In genomic region chr11:45895553-45896259, GRCh38 we compare ENCODE assay signal across 27 cellular contexts. TPM values are rescaled to one million over a fixed set of nuclear protein-coding genes. Genes with fewer than 3 reads are reported as not detected.
DNase-seq lines count a peak whose midpoint lies in the region; FAIRE-seq and TF ChIP-seq lines count a peak whose summit lies in the region.
"Had no signal": no experiment of that assay in that cellular context is flagged by ENCODE, and none has a peak within 500 bp of the region (broad histone marks: within the 10 kb centered on the region; RNA-seq: fewer than 3 reads in every experiment).

No MANE protein-coding gene starts in this region.

- no peak overlapping the region; the same call in 1 of the 2 replicates for H3K18ac ChIP-seq in H1 (ENCODE audit: extremely low read depth, low read length)
- peak overlapping the region; percentile 69 for H3K18ac ChIP-seq in neuronal stem cell (ENCODE audit: low read length)

- H3K4me3 ChIP-seq in HUES48 (ENCODE audit: low read depth, low read length) (no peak overlapping the region), H1 (ENCODE audit: extremely low read depth in 1 of 4, insufficient read depth in 2 of 4, low read depth in 3 of 4, low read length in 4 of 4) (no peak overlapping the region), neuronal stem cell (ENCODE audit: low read length in 2 of 2) (no peak overlapping the region)
- H3K4me3 ChIP-seq: BLaER1 treated with 17β-estradiol and CSF1 and Interleukin-3, amounts not matched to agents 10 nM and 100 nM; colonic mucosa; K562; Peyer's patch had no signal

- no peak overlapping the region for H3K23ac ChIP-seq in H1 (ENCODE audit: insufficient read length)
- peak overlapping the region; percentile 81 for H3K23ac ChIP-seq in neuronal stem cell (ENCODE audit: low read depth, low read length, poor library complexity)

- WGBS in H1 (ENCODE audit: extremely low coverage in 1 of 2, insufficient coverage in 1 of 2, insufficient read length in 1 of 2, insufficient replicate concordance in 2 of 2, low coverage in 1 of 2, low lambda C conversion rate in 2 of 2, missing lambda C conversion rate in 1 of 2), 2 experiments: 88% methylated on average over 4 of the region's 8 CpGs; no CpG with 5 or more reads in 1 of the 2 experiments
- no CpG with 5 or more reads among the region's 8 CpGs for WGBS in neuronal stem cell (ENCODE audit: extremely low coverage in 2 of 2, insufficient read length in 2 of 2, insufficient replicate concordance in 1 of 2), 2 donors

- H2BK12ac ChIP-seq in H1 (ENCODE audit: low read depth, low read length) (no peak overlapping the region), neuronal stem cell (ENCODE audit: low read length) (peak overlapping the region; percentile 81)

- TF ChIP-seq EP300 in H1 (IDR thresholded peaks at IDR 0.05; ENCODE audit: borderline replicate concordance in 1 of 2, low read depth in 2 of 2, low read length in 2 of 2): no peak

- no peak for TF ChIP-seq RAD21 in H1 (IDR thresholded peaks at IDR 0.05 in 1 of 2, conservative IDR thresholded peaks at IDR 0.05 in 1 of 2; ENCODE audit: low read depth in 2 of 2, low read length in 2 of 2)

- no peaks in the 10 kb centered on the region for H3K9me3 Mint-ChIP-seq in activated CD4-positive, alpha-beta T cell treated with anti-CD3 and anti-CD28 coated beads, Interleukin-2, amount 10 ng/mL, durations not matched to agents 24 days and 14 days
- H3K9me3 Mint-ChIP-seq: activated B cell treated with CpG ODN at 0.5 μM for 24 hours; effector memory CD8-positive, alpha-beta T cell had no signal

- TF ChIP-seq CTCF in H1 (IDR thresholded peaks at IDR 0.05; ENCODE audit: control extremely low read depth in 1 of 3, insufficient read depth in 1 of 3, low read depth in 1 of 3, low read length in 3 of 3): no peak

- H3K27ac Mint-ChIP-seq in activated CD4-positive, alpha-beta T cell treated with anti-CD3 and anti-CD28 coated beads, Interleukin-2, amount 10 ng/mL, durations not matched to agents 24 days and 14 days: no peak overlapping the region
- H3K27ac Mint-ChIP-seq: activated B cell treated with CpG ODN at 0.5 μM for 24 hours; activated naive CD8-positive, alpha-beta T cell; effector memory CD8-positive, alpha-beta T cell had no signal

- peaks cover 6% of the 10 kb centered on the region for H3K23me2 ChIP-seq in H1 (ENCODE audit: low read depth, low read length)

- H2BK15ac ChIP-seq in H1 (ENCODE audit: low read length) (peak overlapping the region; percentile 72; the same call in 1 of the 2 replicates), neuronal stem cell (ENCODE audit: low read length) (peak overlapping the region; percentile 19)

- H2BK20ac ChIP-seq in H1 (ENCODE audit: low read length): 0 out of 2 replicates have a peak overlapping the region, but pooled peaks have one; percentile 72

- H2AFZ ChIP-seq in H1 (ENCODE audit: low read length): no peak overlapping the region
- peak overlapping the region; percentile 79 for H2AFZ ChIP-seq in neuronal stem cell (ENCODE audit: low read length)

- no peak overlapping the region for H2BK120ac ChIP-seq in H1 (replicated peaks; ENCODE audit: low read depth, low read length)
- no peak overlapping the region for H2BK120ac ChIP-seq in neuronal stem cell (ENCODE audit: low read depth, low read length)

- H3K27me3 ChIP-seq in HUES48 (ENCODE audit: control insufficient read depth, insufficient read depth, low read length): peaks cover 3% of the 10 kb centered on the region
- peaks cover 0 to 2% (median 1%) of the 10 kb centered on the region in 4 experiments; a peak in 1 of 7 replicates for H3K27me3 ChIP-seq in H1 (replicated peaks in 1 of 4; ENCODE audit: control insufficient read depth in 3 of 4, extremely low read depth in 1 of 4, insufficient read depth in 3 of 4, low read length in 3 of 4)
- peaks cover 0 to 30% (median 5%) of the 10 kb centered on the region in 3 experiments for H3K27me3 ChIP-seq in neuronal stem cell (ENCODE audit: control insufficient read depth in 3 of 3, insufficient read depth in 3 of 3, low read depth in 1 of 3, low read length in 3 of 3)
- H3K27me3 ChIP-seq: Peyer's patch had no signal

- no peak for FAIRE-seq in H1 (lab: Jason Lieb, UNC)
- FAIRE-seq: bronchial epithelial cell, HTR-8/SVneo, islet of Langerhans, K562 had no signal

- peaks cover 34% of the 10 kb centered on the region for H3K4me1 ChIP-seq in HUES48 (ENCODE audit: control insufficient read depth, insufficient read depth, low read length)
- peaks cover 0 to 25% (median 20%) of the 10 kb centered on the region in 4 experiments; a peak in 6 of 7 replicates for H3K4me1 ChIP-seq in H1 (replicated peaks in 1 of 4; ENCODE audit: control insufficient read depth in 3 of 4, insufficient read depth in 4 of 4, low read length in 3 of 4)
- peaks cover 24 to 35% of the 10 kb centered on the region in 2 donors for H3K4me1 ChIP-seq in neuronal stem cell (ENCODE audit: control insufficient read depth in 2 of 2, insufficient read depth in 1 of 2, low read depth in 1 of 2, low read length in 2 of 2)

- H3K14ac ChIP-seq in H1 (ENCODE audit: insufficient read length) (no peak overlapping the region), neuronal stem cell (ENCODE audit: low read length) (no peak overlapping the region)

- peak; percentile 38 for DNase-seq in COLO668 (lab: John Stamatoyannopoulos, UW; ENCODE audit: unreplicated experiment)
- no peak for DNase-seq in H1 (ENCODE audit: low read depth in 1 of 2, low spot score in 2 of 2)
- DNase-seq in neuronal stem cell (ENCODE audit: low spot score): no peak
- DNase-seq in NCI-H2029 (lab: John Stamatoyannopoulos, UW): no peak
- no peak for DNase-seq in activated CD4-positive, alpha-beta T cell treated with anti-CD3 and anti-CD28 coated beads, Interleukin-2, amount 10 ng/mL, durations not matched to agents 24 days and 14 days
- DNase-seq in ecto neural progenitor cell (ENCODE audit: low spot score): no peak
- DNase-seq: activated B cell treated with CpG ODN at 0.5 μM for 24 hours; activated CD4-positive, alpha-beta T cell treated with anti-CD3 and anti-CD28 coated beads, Interleukin-2, amount 50 U/mL, for 1 hour; activated effector memory CD4-positive, alpha-beta T cell treated with anti-CD3 and anti-CD28 coated beads, Interleukin-2, amount 50 U/mL, for 16 hours; activated T-cell treated with anti-CD3 and anti-CD28 coated beads, Interleukin-2, amount 50 U/mL, for 1 hour; colonic mucosa; DND-41; effector memory CD8-positive, alpha-beta T cell; GF-D8; left ventricle myocardium superior; Peyer's patch; stimulated activated CD4-positive, alpha-beta T cell treated with anti-CD3 and anti-CD28 coated beads, Interleukin-15, amount 100 ng/mL, for 24 hours; stimulated activated CD4-positive, alpha-beta T cell treated with anti-CD3 and anti-CD28 coated beads, Interleukin-4, amount 100 ng/mL, for 4 hours; trophoblast cell had no signal

- peaks cover 2% of the 10 kb centered on the region for H3K4me1 Mint-ChIP-seq in activated CD4-positive, alpha-beta T cell treated with anti-CD3 and anti-CD28 coated beads, Interleukin-2, amount 10 ng/mL, durations not matched to agents 24 days and 14 days

- peak overlapping the region; percentile 42 to 67; a peak in 2 of 4 replicates for H3K4me2 ChIP-seq in H1 (ENCODE audit: insufficient read depth in 1 of 2, low read depth in 2 of 2, low read length in 2 of 2)
- H3K4me2 ChIP-seq in neuronal stem cell (ENCODE audit: insufficient read depth, low read length, poor library complexity, severe bottlenecking): no peak overlapping the region
- H3K4me2 ChIP-seq: BLaER1 treated with 17β-estradiol and CSF1 and Interleukin-3, amounts not matched to agents 10 nM and 100 nM had no signal

- H3K36me3 ChIP-seq in HUES48 (ENCODE audit: control insufficient read depth, insufficient read depth, low read length): no peaks in the 10 kb centered on the region
- no peaks in the 10 kb centered on the region for H3K36me3 ChIP-seq in H1 (ENCODE audit: control insufficient read depth in 2 of 4, insufficient read depth in 4 of 4, low read length in 3 of 4)
- H3K36me3 ChIP-seq in neuronal stem cell (replicated peaks in 1 of 2; ENCODE audit: control insufficient read depth in 2 of 2, insufficient read depth in 2 of 2, low read length in 2 of 2): no peaks in the 10 kb centered on the region
- H3K36me3 ChIP-seq: BLaER1 treated with 17β-estradiol and CSF1 and Interleukin-3, amounts not matched to agents 10 nM and 100 nM; colonic mucosa; Peyer's patch had no signal

- no peak overlapping the region for H3K56ac ChIP-seq in H1 (replicated peaks; ENCODE audit: insufficient read length, low read depth, low read length)

- TF ChIP-seq POLR2A in H1 (IDR thresholded peaks at IDR 0.05; ENCODE audit: control extremely low read depth in 1 of 2, low read depth in 2 of 2, low read length in 2 of 2): no peak

- no peak overlapping the region for H3K4me3 Mint-ChIP-seq in activated CD4-positive, alpha-beta T cell treated with anti-CD3 and anti-CD28 coated beads, Interleukin-2, amount 10 ng/mL, durations not matched to agents 24 days and 14 days
- H3K4me3 Mint-ChIP-seq: activated B cell treated with CpG ODN at 0.5 μM for 24 hours; activated naive CD8-positive, alpha-beta T cell; effector memory CD8-positive, alpha-beta T cell had no signal

- POLR2A ChIA-PET in H1 (lab: Charles Lee; ENCODE audit: partially characterized antibody): interaction anchor here (1.1 to 3.8 kb wide), 8 partner anchors 9 to 49 kb away, joined by 3 to 21 read pairs (median 4); partner anchors contain the start of genes CRY2, LARGE2 and PEX16

- peak overlapping the region; percentile 23 for H4K5ac ChIP-seq in H1 (ENCODE audit: insufficient read length, low read depth, low read length)

- peak overlapping the region; percentile 50 for H3K27ac ChIP-seq in HUES48 (ENCODE audit: low read depth, low read length)
- H3K27ac ChIP-seq in H1 (ENCODE audit: low read depth, low read length): no peak overlapping the region
- no peak overlapping the region for H3K27ac ChIP-seq in neuronal stem cell (replicated peaks; ENCODE audit: low read length)
- H3K27ac ChIP-seq: BLaER1 treated with 17β-estradiol and CSF1 and Interleukin-3, amounts not matched to agents 10 nM and 100 nM; colonic mucosa; Peyer's patch had no signal

- H4K8ac ChIP-seq in H1 (ENCODE audit: extremely low read depth, insufficient read depth, low read length) (no peak overlapping the region), neuronal stem cell (ENCODE audit: low read depth, low read length) (no peak overlapping the region)

- no peaks in the 10 kb centered on the region for H3K36me3 Mint-ChIP-seq in activated CD4-positive, alpha-beta T cell treated with anti-CD3 and anti-CD28 coated beads, Interleukin-2, amount 10 ng/mL, durations not matched to agents 24 days and 14 days (ENCODE audit: low read depth)
- H3K36me3 Mint-ChIP-seq: activated naive CD8-positive, alpha-beta T cell had no signal

- CTCF ChIA-PET in H1 (lab: Charles Lee; ENCODE audit: partially characterized antibody): interaction anchor here (0.6 to 7.7 kb wide), 10 partner anchors 9 to 391 kb away, joined by 3 to 69 read pairs (median 3); no protein-coding TSS in a partner anchor

- H3K27me3 Mint-ChIP-seq in activated CD4-positive, alpha-beta T cell treated with anti-CD3 and anti-CD28 coated beads, Interleukin-2, amount 10 ng/mL, durations not matched to agents 24 days and 14 days: peaks cover 30% of the 10 kb centered on the region

- no peaks in the 10 kb centered on the region for H3K9me3 ChIP-seq in HUES48 (ENCODE audit: control insufficient read depth, insufficient read depth, low read length)
- H3K9me3 ChIP-seq in H1 (ENCODE audit: insufficient read depth in 2 of 2, low read depth in 1 of 2, low read length in 1 of 2): no peaks in the 10 kb centered on the region
- peaks cover 0 to 1% of the 10 kb centered on the region in 2 donors for H3K9me3 ChIP-seq in neuronal stem cell (replicated peaks in 1 of 2; ENCODE audit: control insufficient read depth in 2 of 2, insufficient read depth in 1 of 2, low read depth in 1 of 2, low read length in 2 of 2)
- H3K9me3 ChIP-seq: BLaER1 treated with 17β-estradiol and CSF1 and Interleukin-3, amounts not matched to agents 10 nM and 100 nM; colonic mucosa; Peyer's patch had no signal

- H3K9ac ChIP-seq in HUES48 (ENCODE audit: low read depth, low read length) (no peak overlapping the region), H1 (replicated peaks in 1 of 4; ENCODE audit: extremely low read depth in 1 of 4, low read depth in 3 of 4, low read length in 3 of 4) (no peak overlapping the region), neuronal stem cell (ENCODE audit: low read depth, low read length, poor library complexity) (no peak overlapping the region)
- H3K9ac ChIP-seq: BLaER1 treated with 17β-estradiol and CSF1 and Interleukin-3, amounts not matched to agents 10 nM and 100 nM had no signal

- H3K79me1 ChIP-seq in H1 (ENCODE audit: low read depth, low read length) (peaks cover 1% of the 10 kb centered on the region), neuronal stem cell (ENCODE audit: low read depth, low read length) (peaks cover 3% of the 10 kb centered on the region)

- intact Hi-C loops in activated CD4-positive, alpha-beta T cell treated with anti-CD3 and anti-CD28 coated beads, Interleukin-2, amount 10 ng/mL, durations not matched to agents 24 days and 14 days (cut with micrococcal nuclease): no loop called here

- H3K4ac ChIP-seq in H1 (replicated peaks; ENCODE audit: insufficient read length, low read depth, low read length) (peak overlapping the region; percentile 88), neuronal stem cell (ENCODE audit: low read length) (peak overlapping the region; percentile 4)

- peak overlapping the region; percentile 67 for H4K91ac ChIP-seq in H1 (replicated peaks; ENCODE audit: insufficient read length, low read length)
- H4K91ac ChIP-seq in neuronal stem cell (ENCODE audit: low read depth, low read length, poor library complexity): no peak overlapping the region

- H3K79me2 ChIP-seq in H1 (ENCODE audit: control insufficient read depth in 1 of 2, insufficient read depth in 2 of 2, low read length in 2 of 2): no peaks in the 10 kb centered on the region; a peak in 1 of 4 replicates

- H2BK5ac ChIP-seq in H1 (ENCODE audit: low read depth, low read length): peak overlapping the region; percentile 35; the same call in 1 of the 2 replicates
- no peak overlapping the region for H2BK5ac ChIP-seq in neuronal stem cell (ENCODE audit: low read length)

- peaks cover 3 to 10% of the 10 kb centered on the region in 2 experiments for H4K20me1 ChIP-seq in H1 (replicated peaks in 1 of 2; ENCODE audit: control insufficient read depth in 1 of 2, insufficient read depth in 2 of 2, low read length in 2 of 2)

- no peak overlapping the region for H2AK5ac ChIP-seq in H1 (ENCODE audit: low read depth, low read length)
- peak overlapping the region; percentile 6 for H2AK5ac ChIP-seq in neuronal stem cell (ENCODE audit: low read depth, low read length)

RNA-seq across cellular contexts. Expression of gene MAPK8IP1, which starts 10.3 kb away (rescaled TPM):
- 40.1 and 41.7 TPM in 2 replicates for total RNA-seq in H1 (2021; fragmentation: NEBNext Ultra II Directional; extraction: Animal tissue kit (Norgen Biotek cat#: 25700))
- 32.4 and 62.2 TPM in 2 replicates for polyA plus RNA-seq in H1 (2011; rRNA removed)
- polyA plus RNA-seq in H1 (2011; cell fraction: cytosol; rRNA removed): 34.1 TPM
- polyA plus RNA-seq in H1 (2011; cell fraction: nucleus; rRNA removed): 60.7 TPM
- 22.2 to 33.3 TPM (median 31.5 TPM) in 4 replicates for polyA plus RNA-seq in H1 (2012, experiment 1 of 2)
- 33.0 TPM for polyA plus RNA-seq in H1 (2012, experiment 2 of 2)
- 21.4 TPM for polyA plus RNA-seq in H1 (2013, experiment 1 of 2)
- 18.9 TPM for polyA plus RNA-seq in H1 (2013, experiment 2 of 2)
- 15.4 and 21.4 TPM in 2 replicates for polyA minus RNA-seq in H1 (2011; rRNA and poly(A)+ RNA removed)
- polyA minus RNA-seq in H1 (2011; cell fraction: cytosol; rRNA and poly(A)+ RNA removed): 35.9 TPM
- 19.7 TPM for polyA minus RNA-seq in H1 (2011; cell fraction: nucleus; rRNA and poly(A)+ RNA removed)
- 13.4 TPM for polyA plus RNA-seq in neuronal stem cell (2013, experiment 1 of 2)
- 11.6 TPM for polyA plus RNA-seq in neuronal stem cell (2013, experiment 2 of 2)
- 0.49 and 0.83 TPM in 2 replicates for total RNA-seq in activated CD4-positive, alpha-beta T cell treated with anti-CD3 and anti-CD28 coated beads, Interleukin-2, amount 10 ng/mL, durations not matched to agents 24 days and 14 days

RNA-seq across cellular contexts. Expression of gene FREY1, which starts 11.4 kb away (rescaled TPM):
- 1.1 TPM in 1 of 2 replicates, not detected in the other for total RNA-seq in H1 (2021; fragmentation: NEBNext Ultra II Directional; extraction: Animal tissue kit (Norgen Biotek cat#: 25700))
- 0.32 and 1.3 TPM in 2 replicates for polyA plus RNA-seq in H1 (2011; rRNA removed)
- not detected for polyA plus RNA-seq in H1 (2011; cell fraction: cytosol; rRNA removed)
- 1.7 TPM for polyA plus RNA-seq in H1 (2011; cell fraction: nucleus; rRNA removed)
- polyA plus RNA-seq in H1 (2012, experiment 1 of 2): 0.41 to 0.69 TPM (median 0.44 TPM) in 3 of 4 replicates, not detected in the other
- polyA plus RNA-seq in H1 (2012, experiment 2 of 2): 0.55 TPM
- polyA plus RNA-seq in H1 (2013, experiment 1 of 2): 0.24 TPM
- polyA plus RNA-seq in H1 (2013, experiment 2 of 2): 0.28 TPM
- polyA minus RNA-seq in H1 (2011; rRNA and poly(A)+ RNA removed): 0.71 and 1.2 TPM in 2 replicates
- not detected for polyA minus RNA-seq in H1 (2011; cell fraction: cytosol; rRNA and poly(A)+ RNA removed)
- 5.4 TPM for polyA minus RNA-seq in H1 (2011; cell fraction: nucleus; rRNA and poly(A)+ RNA removed)
- polyA plus RNA-seq in neuronal stem cell (2013, experiment 1 of 2): 0.95 TPM
- 0.93 TPM for polyA plus RNA-seq in neuronal stem cell (2013, experiment 2 of 2)
- total RNA-seq in activated CD4-positive, alpha-beta T cell treated with anti-CD3 and anti-CD28 coated beads, Interleukin-2, amount 10 ng/mL, durations not matched to agents 24 days and 14 days: 1.8 and 2.0 TPM in 2 replicates

RNA-seq across cellular contexts. Expression of gene PEX16, which starts 22.0 kb away (rescaled TPM):
- total RNA-seq in H1 (2021; fragmentation: NEBNext Ultra II Directional; extraction: Animal tissue kit (Norgen Biotek cat#: 25700)): 29.2 and 29.4 TPM in 2 replicates
- 36.0 and 47.2 TPM in 2 replicates for polyA plus RNA-seq in H1 (2011; rRNA removed)
- polyA plus RNA-seq in H1 (2011; cell fraction: cytosol; rRNA removed): 46.3 TPM
- 68.9 TPM for polyA plus RNA-seq in H1 (2011; cell fraction: nucleus; rRNA removed)
- 20.7 to 30.4 TPM (median 29.2 TPM) in 4 replicates for polyA plus RNA-seq in H1 (2012, experiment 1 of 2)
- polyA plus RNA-seq in H1 (2012, experiment 2 of 2): 39.5 TPM
- 19.5 TPM for polyA plus RNA-seq in H1 (2013, experiment 1 of 2)
- polyA plus RNA-seq in H1 (2013, experiment 2 of 2): 16.5 TPM
- 12.2 and 12.5 TPM in 2 replicates for polyA minus RNA-seq in H1 (2011; rRNA and poly(A)+ RNA removed)
- 22.0 TPM for polyA minus RNA-seq in H1 (2011; cell fraction: cytosol; rRNA and poly(A)+ RNA removed)
- 28.4 TPM for polyA minus RNA-seq in H1 (2011; cell fraction: nucleus; rRNA and poly(A)+ RNA removed)
- 23.1 TPM for polyA plus RNA-seq in neuronal stem cell (2013, experiment 1 of 2)
- 19.6 TPM for polyA plus RNA-seq in neuronal stem cell (2013, experiment 2 of 2)
- total RNA-seq in activated CD4-positive, alpha-beta T cell treated with anti-CD3 and anti-CD28 coated beads, Interleukin-2, amount 10 ng/mL, durations not matched to agents 24 days and 14 days: 31.3 and 34.8 TPM in 2 replicates

RNA-seq across cellular contexts. Expression of gene LARGE2, which starts 26.8 kb away (rescaled TPM):
- total RNA-seq in H1 (2021; fragmentation: NEBNext Ultra II Directional; extraction: Animal tissue kit (Norgen Biotek cat#: 25700)): 108 and 111 TPM in 2 replicates
- 137 and 234 TPM in 2 replicates for polyA plus RNA-seq in H1 (2011; rRNA removed)
- 102 TPM for polyA plus RNA-seq in H1 (2011; cell fraction: cytosol; rRNA removed)
- polyA plus RNA-seq in H1 (2011; cell fraction: nucleus; rRNA removed): 281 TPM
- polyA plus RNA-seq in H1 (2012, experiment 1 of 2): 84.9 to 132 TPM (median 122 TPM) in 4 replicates
- polyA plus RNA-seq in H1 (2012, experiment 2 of 2): 163 TPM
- polyA plus RNA-seq in H1 (2013, experiment 1 of 2): 207 TPM
- polyA plus RNA-seq in H1 (2013, experiment 2 of 2): 217 TPM
- 42.7 and 52.0 TPM in 2 replicates for polyA minus RNA-seq in H1 (2011; rRNA and poly(A)+ RNA removed)
- polyA minus RNA-seq in H1 (2011; cell fraction: cytosol; rRNA and poly(A)+ RNA removed): 50.4 TPM
- 42.7 TPM for polyA minus RNA-seq in H1 (2011; cell fraction: nucleus; rRNA and poly(A)+ RNA removed)
- 16.5 TPM for polyA plus RNA-seq in neuronal stem cell (2013, experiment 1 of 2)
- 15.7 TPM for polyA plus RNA-seq in neuronal stem cell (2013, experiment 2 of 2)
- total RNA-seq in activated CD4-positive, alpha-beta T cell treated with anti-CD3 and anti-CD28 coated beads, Interleukin-2, amount 10 ng/mL, durations not matched to agents 24 days and 14 days: not detected in 2 replicates
- total RNA-seq: left ventricle myocardium superior, mesenteric fat pad had no signal

RNA-seq across cellular contexts. Expression of gene CRY2, which starts 48.4 kb away (rescaled TPM):
- 9.4 and 10.9 TPM in 2 replicates for total RNA-seq in H1 (2021; fragmentation: NEBNext Ultra II Directional; extraction: Animal tissue kit (Norgen Biotek cat#: 25700))
- 8.0 and 11.8 TPM in 2 replicates for polyA plus RNA-seq in H1 (2011; rRNA removed)
- polyA plus RNA-seq in H1 (2011; cell fraction: cytosol; rRNA removed): 10.0 TPM
- polyA plus RNA-seq in H1 (2011; cell fraction: nucleus; rRNA removed): 19.9 TPM
- 5.0 to 9.9 TPM (median 8.3 TPM) in 4 replicates for polyA plus RNA-seq in H1 (2012, experiment 1 of 2)
- polyA plus RNA-seq in H1 (2012, experiment 2 of 2): 7.8 TPM
- 5.3 TPM for polyA plus RNA-seq in H1 (2013, experiment 1 of 2)
- polyA plus RNA-seq in H1 (2013, experiment 2 of 2): 4.6 TPM
- polyA minus RNA-seq in H1 (2011; rRNA and poly(A)+ RNA removed): 18.3 and 20.7 TPM in 2 replicates
- polyA minus RNA-seq in H1 (2011; cell fraction: cytosol; rRNA and poly(A)+ RNA removed): 10.3 TPM
- 17.2 TPM for polyA minus RNA-seq in H1 (2011; cell fraction: nucleus; rRNA and poly(A)+ RNA removed)
- polyA plus RNA-seq in neuronal stem cell (2013, experiment 1 of 2): 7.4 TPM
- polyA plus RNA-seq in neuronal stem cell (2013, experiment 2 of 2): 7.4 TPM
- total RNA-seq in activated CD4-positive, alpha-beta T cell treated with anti-CD3 and anti-CD28 coated beads, Interleukin-2, amount 10 ng/mL, durations not matched to agents 24 days and 14 days: 22.1 and 22.5 TPM in 2 replicates

Comparison
In these comparisons a context has a peak if more than half of its experiments do, and no peak if none do; other contexts are left out.
1. RNA of gene MAPK8IP1, which starts 10.3 kb away (total RNA-seq): 40.1 to 41.7 TPM in H1; 0.49 to 0.83 TPM in activated CD4-positive, alpha-beta T cell treated with anti-CD3 and anti-CD28 coated beads, Interleukin-2, amount 10 ng/mL, durations not matched to agents 24 days and 14 days; every median in the first group is over 10 times any median in the second.